In genomic region chr2:172431993-172432392, GRCh38 we compare ENCODE assay signal across 1 cellular context.
TF ChIP-seq lines count a peak whose summit lies in the region.

No MANE protein-coding gene starts in this region.

TF ChIP-seq in H1, 55 proteins besides CTCF, POLR2A, EP300 and RAD21 (continued from another document):
- TF ChIP-seq RNF2 (IDR thresholded peaks at IDR 0.05; ENCODE audit: borderline replicate concordance, low read depth, low read length, missing control alignments, poor library complexity, severe bottlenecking), result no peak
